11 cellular contexts compared by ENCODE assay signal in genomic region chr20:17515053-17515452, GRCh38.
"Had no signal": no experiment of that assay in that cellular context is flagged by ENCODE, and none has a peak within 500 bp of the region (broad histone marks: within the 10 kb centered on the region; RNA-seq: fewer than 3 reads in every experiment).

No MANE protein-coding gene starts in this region.

- H3K9ac ChIP-seq: GM23248 had no signal

- H3K27ac ChIP-seq: GM23248 had no signal

- H3K4me2 ChIP-seq: GM23338 had no signal

- H2AFZ ChIP-seq: GM23248, GM23338 had no signal

- ATAC-seq: GM23338, HCT116 had no signal

- DNase-seq: GM23248, GOT3, H7, H9, HCEC 1CT, HFFc6 had no signal

- H3K4me3 ChIP-seq: GM23248, GM23338, HAP-1 had no signal

- H3K4me1 ChIP-seq: HAP-1 had no signal

- H3K9me3 ChIP-seq: HAP-1 had no signal

- FAIRE-seq: H1, H54 had no signal

- H3K36me3 ChIP-seq: HAP-1 had no signal
